27 cellular contexts compared by ENCODE assay signal in genomic region chr7:5869691-5870090, GRCh38. TPM values are rescaled to one million over a fixed set of nuclear protein-coding genes. Genes with fewer than 3 reads are reported as not detected.
"Had no signal": no experiment of that assay in that cellular context is flagged by ENCODE, and none has a peak within 500 bp of the region (broad histone marks: within the 10 kb centered on the region; RNA-seq: fewer than 3 reads in every experiment).

No MANE protein-coding gene starts in this region.

- H3K4me3 Mint-ChIP-seq: activated CD8-positive, alpha-beta T cell treated with anti-CD3 and anti-CD28 coated beads, Interleukin-2, amount 10 ng/mL, durations not matched to agents 7 days and 5 days; activated naive CD4-positive, alpha-beta T cell treated with anti-CD3 and anti-CD28 coated beads, Interleukin-2, amount 50 U/mL, for 24 hours; activated naive CD8-positive, alpha-beta T cell treated with anti-CD3 and anti-CD28 coated beads, Interleukin-2, amount 50 U/mL, for 24 hours; T-helper 1 cell treated with Interleukin-12 subunit alpha and Interleukin-12 subunit beta and Interleukin-4 antibody, amounts not matched to agents 30 μg/mL and 1 μg/mL, for 36 hours; WTC11 had no signal

- H3K36me3 ChIP-seq: ascending aorta had no signal

- H3K4me1 ChIP-seq: ascending aorta, body of pancreas had no signal

- H3K4me3 ChIP-seq: ascending aorta, body of pancreas had no signal

- DNase-seq: activated CD4-positive, alpha-beta T cell treated with anti-CD3 and anti-CD28 coated beads for 48 hours; activated CD4-positive, alpha-beta T cell treated with anti-CD3 and anti-CD28 coated beads, Interleukin-2, amount 50 U/mL, for 4 hours; activated CD4-positive, CD25-positive, alpha-beta regulatory T cell treated with anti-CD3 and anti-CD28 coated beads, Interleukin-2, amount 50 U/mL, for 72 hours; activated CD8-positive, alpha-beta memory T cell treated with anti-CD3 and anti-CD28 coated beads, Interleukin-2, amount 50 U/mL, for 48 hours; activated CD8-positive, alpha-beta T cell treated with anti-CD3 and anti-CD28 coated beads, Interleukin-2, amount 10 ng/mL, durations not matched to agents 7 days and 5 days; activated naive CD4-positive, alpha-beta T cell; activated naive CD8-positive, alpha-beta T cell treated with anti-CD3 and anti-CD28 coated beads, Interleukin-2, amount 50 U/mL, for 24 hours; activated T-cell treated with anti-CD3 and anti-CD28 coated beads, Interleukin-2, amount 50 U/mL, for 1 hour; amniotic stem cell; central memory CD4-positive, alpha-beta T cell; KG1; NCI-H1092; NCI-H1417; NCI-H1930; NCI-H2171 treated with DMSO at 0.1 percent for 48 hours; NCI-H510A treated with DMSO at 0.1 percent for 48 hours; SHP77 treated with DMSO at 0.1 percent for 48 hours had no signal

- H3K27ac ChIP-seq: ascending aorta, body of pancreas had no signal

- H3K27me3 ChIP-seq: ascending aorta, body of pancreas had no signal

- H3K9me3 ChIP-seq: ascending aorta, body of pancreas had no signal

- H3K9me3 Mint-ChIP-seq: activated naive CD4-positive, alpha-beta T cell treated with anti-CD3 and anti-CD28 coated beads, Interleukin-2, amount 50 U/mL, for 24 hours; activated naive CD8-positive, alpha-beta T cell treated with anti-CD3 and anti-CD28 coated beads, Interleukin-2, amount 50 U/mL, for 24 hours; T-helper 1 cell treated with Interleukin-12 subunit alpha and Interleukin-12 subunit beta and Interleukin-4 antibody, amounts not matched to agents 30 μg/mL and 1 μg/mL, for 36 hours had no signal

- H3K27me3 Mint-ChIP-seq: activated naive CD4-positive, alpha-beta T cell treated with anti-CD3 and anti-CD28 coated beads, Interleukin-2, amount 50 U/mL, for 24 hours; activated naive CD8-positive, alpha-beta T cell treated with anti-CD3 and anti-CD28 coated beads, Interleukin-2, amount 50 U/mL, for 24 hours had no signal

- H3K4me1 Mint-ChIP-seq: activated naive CD4-positive, alpha-beta T cell treated with anti-CD3 and anti-CD28 coated beads, Interleukin-2, amount 50 U/mL, for 24 hours; activated naive CD8-positive, alpha-beta T cell treated with anti-CD3 and anti-CD28 coated beads, Interleukin-2, amount 50 U/mL, for 24 hours had no signal

- H3K36me3 Mint-ChIP-seq: WTC11 had no signal

- H3K27ac Mint-ChIP-seq: activated CD8-positive, alpha-beta T cell treated with anti-CD3 and anti-CD28 coated beads, Interleukin-2, amount 10 ng/mL, durations not matched to agents 7 days and 5 days; activated naive CD4-positive, alpha-beta T cell treated with anti-CD3 and anti-CD28 coated beads, Interleukin-2, amount 50 U/mL, for 24 hours; activated naive CD8-positive, alpha-beta T cell treated with anti-CD3 and anti-CD28 coated beads, Interleukin-2, amount 50 U/mL, for 24 hours; T-helper 1 cell treated with Interleukin-12 subunit alpha and Interleukin-12 subunit beta and Interleukin-4 antibody, amounts not matched to agents 30 μg/mL and 1 μg/mL, for 36 hours; WTC11 had no signal

RNA-seq across cellular contexts. Expression of gene OCM, which starts 10.9 kb away (rescaled TPM):
- total RNA-seq: activated CD8-positive, alpha-beta T cell treated with anti-CD3 and anti-CD28 coated beads, Interleukin-2, amount 10 ng/mL, durations not matched to agents 7 days and 5 days; ascending aorta; body of pancreas; bronchial epithelial cell; LHCN-M2; M059J; PC-3; SK-MEL-5; WTC11 had no signal
